ENCODE assay signal across 16 cellular contexts in the genomic region with DNA sequence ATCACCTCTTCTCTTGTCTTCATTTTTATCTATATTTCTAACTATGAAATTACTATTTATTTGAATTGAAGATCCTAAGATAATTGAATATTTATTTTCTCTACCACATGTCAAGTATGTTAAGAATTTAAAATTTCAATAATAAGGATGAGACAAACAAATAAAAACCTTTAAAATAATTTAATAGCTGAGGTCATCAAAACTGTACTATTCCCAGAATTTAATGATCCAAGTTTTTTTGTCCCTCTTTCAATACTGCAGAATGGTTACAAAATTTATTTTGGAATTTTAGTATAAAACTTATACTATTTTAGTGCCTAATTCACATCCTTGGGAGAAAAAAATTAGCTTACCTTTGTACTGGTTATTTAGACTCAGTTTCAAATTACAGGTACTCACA.
DNase-seq lines count a peak whose midpoint lies in the region; ATAC-seq, FAIRE-seq and TF ChIP-seq lines count a peak whose summit lies in the region.
"Had no signal": no experiment of that assay in that cellular context is flagged by ENCODE, and none has a peak within 500 bp of the region (broad histone marks: within the 10 kb centered on the region; RNA-seq: fewer than 3 reads in every experiment).

No MANE protein-coding gene starts in this region.

- no peaks in the 10 kb centered on the region for H3K27me3 ChIP-seq in OCI-LY3 (ENCODE audit: low read depth, low read length)
- no peaks in the 10 kb centered on the region for H3K27me3 ChIP-seq in neuronal stem cell (ENCODE audit: control insufficient read depth in 3 of 3, insufficient read depth in 3 of 3, low read depth in 1 of 3, low read length in 3 of 3)

- no peak overlapping the region for H4K91ac ChIP-seq in neuronal stem cell (ENCODE audit: low read depth, low read length, poor library complexity)

- no peak overlapping the region for H4K8ac ChIP-seq in neuronal stem cell (ENCODE audit: low read depth, low read length)

- FAIRE-seq in A204.1 (lab: Jason Lieb, UNC) = peak; percentile 32
- FAIRE-seq in A549 (lab: Jason Lieb, UNC) = no peak
- peak; percentile 59 for FAIRE-seq in endometrium (lab: Jason Lieb, UNC)
- FAIRE-seq: GM12891, GM18507 had no signal

- DNase-seq in A549 (ENCODE audit: low read depth in 1 of 2, low spot score in 1 of 2) (no peak), SHP77 treated with DMSO at 0.1 percent for 48 hours (lab: John Stamatoyannopoulos, UW) (no peak), neuronal stem cell (ENCODE audit: low spot score) (no peak), NCI-H187 treated with DMSO at 0.1 percent for 48 hours (lab: John Stamatoyannopoulos, UW) (no peak)
- DNase-seq: C1 segment of cervical spinal cord; CD4-positive, alpha-beta memory T cell; COR-L47; DMS79 treated with DMSO at 0.1 percent for 48 hours; GF-D8 had no signal

- H3K9me3 ChIP-seq in A549 (no peaks in the 10 kb centered on the region), OCI-LY3 (ENCODE audit: insufficient read depth, low read length) (no peaks in the 10 kb centered on the region), neuronal stem cell (replicated peaks in 1 of 2; ENCODE audit: control insufficient read depth in 2 of 2, insufficient read depth in 1 of 2, low read depth in 1 of 2, low read length in 2 of 2) (no peaks in the 10 kb centered on the region)

- no peak for TF ChIP-seq POLR2A in A549 (IDR thresholded peaks at IDR 0.05; ENCODE audit: low read length)

- H3K14ac ChIP-seq in neuronal stem cell (ENCODE audit: low read length) = no peak overlapping the region

- H3K4me1 ChIP-seq in A549 (no peaks in the 10 kb centered on the region), OCI-LY3 (ENCODE audit: low read length) (peaks cover 4% of the 10 kb centered on the region; the same call in 1 of the 2 replicates), neuronal stem cell (ENCODE audit: control insufficient read depth in 2 of 2, insufficient read depth in 1 of 2, low read depth in 1 of 2, low read length in 2 of 2) (no peaks in the 10 kb centered on the region)

- no peak overlapping the region for H2AK5ac ChIP-seq in neuronal stem cell (ENCODE audit: low read depth, low read length)

- H3K18ac ChIP-seq in neuronal stem cell (ENCODE audit: low read length) = no peak overlapping the region

- POLR2A ChIA-PET in A549 (lab: Yijun Ruan, JAX) = no interaction called here

- H2BK120ac ChIP-seq in neuronal stem cell (ENCODE audit: low read depth, low read length) = no peak overlapping the region

- H3K4me2 ChIP-seq in A549 (no peak overlapping the region), OCI-LY3 (ENCODE audit: low read length) (no peak overlapping the region), neuronal stem cell (ENCODE audit: insufficient read depth, low read length, poor library complexity, severe bottlenecking) (no peak overlapping the region)

- no peak for ATAC-seq in A549
- ATAC-seq: HCT116 had no signal

- no peak overlapping the region for H3K27ac ChIP-seq in A549
- no peak overlapping the region for H3K27ac ChIP-seq in OCI-LY3 (ENCODE audit: low read length)
- no peak overlapping the region for H3K27ac ChIP-seq in neuronal stem cell (replicated peaks; ENCODE audit: low read length)
- H3K27ac ChIP-seq: GM23248 had no signal

- TF ChIP-seq CTCF in A549 (IDR thresholded peaks at IDR 0.05) = no peak
- no peak for TF ChIP-seq CTCF in OCI-LY3 (IDR thresholded peaks at IDR 0.05; ENCODE audit: low read depth, low read length)

- no peak overlapping the region for H2BK15ac ChIP-seq in neuronal stem cell (ENCODE audit: low read length)

- CTCF ChIA-PET in A549 (lab: Yijun Ruan, JAX) = no interaction called here

- H3K79me2 ChIP-seq in OCI-LY3 (ENCODE audit: low read length) = no peaks in the 10 kb centered on the region

- H3K23ac ChIP-seq in neuronal stem cell (ENCODE audit: low read depth, low read length, poor library complexity) = no peak overlapping the region

- H3K4me3 ChIP-seq in A549 (no peak overlapping the region), OCI-LY3 (ENCODE audit: low read length) (no peak overlapping the region), neuronal stem cell (ENCODE audit: low read length in 2 of 2) (no peak overlapping the region)
- H3K4me3 ChIP-seq: GM23248 had no signal

- TF ChIP-seq RAD21 in A549 (conservative IDR thresholded peaks at IDR 0.05 in 1 of 2, IDR thresholded peaks at IDR 0.05 in 1 of 2) = no peak

- no peak overlapping the region for H2BK12ac ChIP-seq in neuronal stem cell (ENCODE audit: low read length)

- no peak overlapping the region for H3K9ac ChIP-seq in OCI-LY3 (ENCODE audit: low read length)
- no peak overlapping the region for H3K9ac ChIP-seq in neuronal stem cell (ENCODE audit: low read depth, low read length, poor library complexity)
- H3K9ac ChIP-seq: GM23248 had no signal

- H2AFZ ChIP-seq in OCI-LY3 (ENCODE audit: low read depth, low read length) (peak overlapping the region; percentile 97), neuronal stem cell (ENCODE audit: low read length) (no peak overlapping the region)
- H2AFZ ChIP-seq: GM23248 had no signal

- no peak overlapping the region for H2BK5ac ChIP-seq in neuronal stem cell (ENCODE audit: low read length)

- no peak overlapping the region for H3K4ac ChIP-seq in neuronal stem cell (ENCODE audit: low read length)

- no peaks in the 10 kb centered on the region for H3K79me1 ChIP-seq in neuronal stem cell (ENCODE audit: low read depth, low read length)

- no peak for TF ChIP-seq EP300 in A549 (IDR thresholded peaks at IDR 0.05)

- no peaks in the 10 kb centered on the region for H4K20me1 ChIP-seq in OCI-LY3 (ENCODE audit: insufficient read depth, low read length)

- H3K36me3 ChIP-seq in OCI-LY3 (replicated peaks; ENCODE audit: low read depth, low read length) (no peaks in the 10 kb centered on the region), neuronal stem cell (replicated peaks in 1 of 2; ENCODE audit: control insufficient read depth in 2 of 2, insufficient read depth in 2 of 2, low read length in 2 of 2) (no peaks in the 10 kb centered on the region)

TF ChIP-seq in A549, 52 proteins besides CTCF, POLR2A, EP300 and RAD21:
- TF ChIP-seq HOXB13 (CRISPR knock-in tag; IDR thresholded peaks at IDR 0.05; ENCODE audit: low read depth) (no peak), MAFK (IDR thresholded peaks at IDR 0.05; ENCODE audit: partially characterized antibody) (peak; percentile 47), ZC3H11A (IDR thresholded peaks at IDR 0.05) (no peak)
